10 cellular contexts compared by ENCODE assay signal in genomic region chrX:7068939-7069367, GRCh38.
DNase-seq lines count a peak whose midpoint lies in the region; FAIRE-seq and TF ChIP-seq lines count a peak whose summit lies in the region.
"Had no signal": no experiment of that assay in that cellular context is flagged by ENCODE, and none has a peak within 500 bp of the region (broad histone marks: within the 10 kb centered on the region; RNA-seq: fewer than 3 reads in every experiment).

No MANE protein-coding gene starts in this region.

- H3K23ac ChIP-seq in H1 (ENCODE audit: insufficient read length) = no peak overlapping the region

- no peak overlapping the region for H4K91ac ChIP-seq in H1 (replicated peaks; ENCODE audit: insufficient read length, low read length)

- no peak overlapping the region for H2BK5ac ChIP-seq in H1 (ENCODE audit: low read depth, low read length)

- FAIRE-seq in H1 (lab: Jason Lieb, UNC) = no peak
- no peak for FAIRE-seq in urothelium cell line (lab: Jason Lieb, UNC)

- TF ChIP-seq RAD21 in H1 (IDR thresholded peaks at IDR 0.05 in 1 of 2, conservative IDR thresholded peaks at IDR 0.05 in 1 of 2; ENCODE audit: low read depth in 2 of 2, low read length in 2 of 2) = peak; percentile 56 to 64

- H2BK12ac ChIP-seq in H1 (ENCODE audit: low read depth, low read length) = no peak overlapping the region

- CTCF ChIA-PET in H1 (lab: Charles Lee; ENCODE audit: partially characterized antibody) = no interaction called here

- H3K23me2 ChIP-seq in H1 (ENCODE audit: low read depth, low read length) = no peaks in the 10 kb centered on the region

- TF ChIP-seq CTCF in H1 (IDR thresholded peaks at IDR 0.05; ENCODE audit: control extremely low read depth in 1 of 3, insufficient read depth in 1 of 3, low read depth in 1 of 3, low read length in 3 of 3) (peak; percentile 48 to 72 (median 70)), ovary (IDR thresholded peaks at IDR 0.05) (no peak)

- TF ChIP-seq EP300 in H1 (IDR thresholded peaks at IDR 0.05; ENCODE audit: borderline replicate concordance in 1 of 2, low read depth in 2 of 2, low read length in 2 of 2) (no peak), ovary (IDR thresholded peaks at IDR 0.05) (no peak)

- H3K27ac ChIP-seq in H1 (ENCODE audit: low read depth, low read length) (no peak overlapping the region), ovary (no peak overlapping the region)
- H3K27ac ChIP-seq: HL-60, right atrium auricular region had no signal

- DNase-seq in stimulated activated naive CD4-positive, alpha-beta T cell (lab: John Stamatoyannopoulos, UW) = peak in 4 of 6 experiments; percentile 0 to 32 (median 7)
- DNase-seq in stimulated activated naive CD4-positive, alpha-beta T cell treated with Interleukin-2 at 50 U/mL for 16 hours (lab: John Stamatoyannopoulos, UW) = no peak
- peak; percentile 9 for DNase-seq in NCI-H69 (lab: John Stamatoyannopoulos, UW)
- peak in 1 of 2 experiments; percentile 59 for DNase-seq in H1 (ENCODE audit: low read depth in 1 of 2, low spot score in 2 of 2)
- peak; percentile 0 for DNase-seq in urothelium cell line (ENCODE audit: low spot score)
- DNase-seq in OCI-M1 (lab: John Stamatoyannopoulos, UW) = no peak
- DNase-seq in NCI-H1105 treated with DMSO at 0.1 percent for 48 hours (lab: John Stamatoyannopoulos, UW) = no peak
- no peak for DNase-seq in ovary

- TF ChIP-seq POLR2A in H1 (IDR thresholded peaks at IDR 0.05; ENCODE audit: control extremely low read depth in 1 of 2, low read depth in 2 of 2, low read length in 2 of 2) (no peak), ovary (IDR thresholded peaks at IDR 0.05) (no peak)

- H3K18ac ChIP-seq in H1 (ENCODE audit: extremely low read depth, low read length) = no peak overlapping the region

- H2AK5ac ChIP-seq in H1 (ENCODE audit: low read depth, low read length) = no peak overlapping the region

- no peak overlapping the region for H2BK15ac ChIP-seq in H1 (ENCODE audit: low read length)

- H3K14ac ChIP-seq in H1 (ENCODE audit: insufficient read length) = no peak overlapping the region

- H3K27me3 ChIP-seq in H1 (replicated peaks in 1 of 4; ENCODE audit: control insufficient read depth in 3 of 4, extremely low read depth in 1 of 4, insufficient read depth in 3 of 4, low read length in 3 of 4) = no peaks in the 10 kb centered on the region
- H3K27me3 ChIP-seq in ovary = no peaks in the 10 kb centered on the region
- H3K27me3 ChIP-seq: right atrium auricular region had no signal

- H2BK120ac ChIP-seq in H1 (replicated peaks; ENCODE audit: low read depth, low read length) = no peak overlapping the region

- H3K9me3 ChIP-seq in H1 (ENCODE audit: insufficient read depth in 2 of 2, low read depth in 1 of 2, low read length in 1 of 2) (peaks cover 0 to 7% of the 10 kb centered on the region in 2 experiments; a peak in 2 of 4 replicates), ovary (no peaks in the 10 kb centered on the region)
- H3K9me3 ChIP-seq: right atrium auricular region had no signal

- H3K4me2 ChIP-seq in H1 (ENCODE audit: insufficient read depth in 1 of 2, low read depth in 2 of 2, low read length in 2 of 2) = no peak overlapping the region

- H3K4me1 ChIP-seq in H1 (replicated peaks in 1 of 4; ENCODE audit: control insufficient read depth in 3 of 4, insufficient read depth in 4 of 4, low read length in 3 of 4) (no peaks in the 10 kb centered on the region), ovary (ENCODE audit: insufficient read depth) (no peaks in the 10 kb centered on the region)
- H3K4me1 ChIP-seq: right atrium auricular region had no signal

- intact Hi-C loops in ovary (cut with DNase I) = no loop called here

- POLR2A ChIA-PET in H1 (lab: Charles Lee; ENCODE audit: partially characterized antibody) = no interaction called here

- H3K56ac ChIP-seq in H1 (replicated peaks; ENCODE audit: insufficient read length, low read depth, low read length) = no peak overlapping the region

- no peaks in the 10 kb centered on the region for H4K20me1 ChIP-seq in H1 (replicated peaks in 1 of 2; ENCODE audit: control insufficient read depth in 1 of 2, insufficient read depth in 2 of 2, low read length in 2 of 2)

- H3K4ac ChIP-seq in H1 (replicated peaks; ENCODE audit: insufficient read length, low read depth, low read length) = no peak overlapping the region

- 45% methylated on average over 6 of the region's 10 CpGs; no CpG with 5 or more reads in 1 of the 2 experiments for WGBS in H1 (ENCODE audit: extremely low coverage in 1 of 2, insufficient coverage in 1 of 2, insufficient read length in 1 of 2, insufficient replicate concordance in 2 of 2, low coverage in 1 of 2, low lambda C conversion rate in 2 of 2, missing lambda C conversion rate in 1 of 2), 2 experiments
- WGBS in ovary, 3 donors = 75 to 83% (median 81%) methylated on average over 10 of the region's 10 CpGs

- H3K4me3 ChIP-seq in H1 (ENCODE audit: extremely low read depth in 1 of 4, insufficient read depth in 2 of 4, low read depth in 3 of 4, low read length in 4 of 4) (no peak overlapping the region), ovary (no peak overlapping the region)
- H3K4me3 ChIP-seq: right atrium auricular region had no signal

- no peaks in the 10 kb centered on the region for H3K79me2 ChIP-seq in H1 (ENCODE audit: control insufficient read depth in 1 of 2, insufficient read depth in 2 of 2, low read length in 2 of 2)

- no peak overlapping the region for H4K5ac ChIP-seq in H1 (ENCODE audit: insufficient read length, low read depth, low read length)

- H2BK20ac ChIP-seq in H1 (ENCODE audit: low read length) = no peak overlapping the region

- no peaks in the 10 kb centered on the region for H3K79me1 ChIP-seq in H1 (ENCODE audit: low read depth, low read length)

- H3K36me3 ChIP-seq in H1 (ENCODE audit: control insufficient read depth in 2 of 4, insufficient read depth in 4 of 4, low read length in 3 of 4) = peaks cover 0 to 3% (median 0%) of the 10 kb centered on the region in 4 experiments; a peak in 1 of 8 replicates
- H3K36me3 ChIP-seq in ovary = no peaks in the 10 kb centered on the region
- H3K36me3 ChIP-seq: right atrium auricular region had no signal

- no peak overlapping the region for H2AFZ ChIP-seq in H1 (ENCODE audit: low read length)

- no peak overlapping the region for H3K9ac ChIP-seq in H1 (replicated peaks in 1 of 4; ENCODE audit: extremely low read depth in 1 of 4, low read depth in 3 of 4, low read length in 3 of 4)

- no peak overlapping the region for H4K8ac ChIP-seq in H1 (ENCODE audit: extremely low read depth, insufficient read depth, low read length)

TF ChIP-seq in H1, 55 proteins besides CTCF, POLR2A, EP300 and RAD21:
- TF ChIP-seq RXRA (IDR thresholded peaks at IDR 0.05; ENCODE audit: insufficient read depth, low read depth, low read length) (no peak), CREB1 (IDR thresholded peaks at IDR 0.05) (no peak), EGR1 (IDR thresholded peaks at IDR 0.05; ENCODE audit: borderline replicate concordance, low read depth, low read length) (no peak), TCF12 (IDR thresholded peaks at IDR 0.05; ENCODE audit: low read depth, low read length) (no peak), MAFK (IDR thresholded peaks at IDR 0.05; ENCODE audit: low read depth, low read length) (no peak), TBP (IDR thresholded peaks at IDR 0.05; ENCODE audit: low read depth, low read length) (no peak), KDM5A (IDR thresholded peaks at IDR 0.05; ENCODE audit: low read length) (no peak), JUN (IDR thresholded peaks at IDR 0.05; ENCODE audit: low read depth, low read length) (no peak), SUZ12 (IDR thresholded peaks at IDR 0.05; ENCODE audit: low read length) (no peak), USF2 (IDR thresholded peaks at IDR 0.05; ENCODE audit: low read length) (no peak)

Comparison
In these comparisons a context has a peak if more than half of its experiments do, and no peak if none do; other contexts are left out.
1. DNase-seq: peak in stimulated activated naive CD4-positive, alpha-beta T cell (4 of 6), NCI-H69 (single experiment) and urothelium cell line (single experiment); none in stimulated activated naive CD4-positive, alpha-beta T cell treated with Interleukin-2 at 50 U/mL for 16 hours (single experiment), OCI-M1 (single experiment), NCI-H1105 treated with DMSO at 0.1 percent for 48 hours (single experiment) and ovary (0 of 5).
2. CTCF ChIP-seq: peak in H1 (3 of 3); none in ovary (0 of 3).